ENCODE assay signal across 8 cellular contexts in genomic region chr7:16644624-16644986, GRCh38. TPM values are rescaled to one million over a fixed set of nuclear protein-coding genes. Genes with fewer than 3 reads are reported as not detected.
A peak's percentile ranks its signal among the peaks of the same experiment; 100 is the strongest.
DNase-seq lines count a peak whose midpoint lies in the region; ATAC-seq and TF ChIP-seq lines count a peak whose summit lies in the region.

No MANE protein-coding gene starts in this region.

- peaks cover 41 to 71% (median 54%) of the 10 kb centered on the region in 7 donors for H3K4me1 Mint-ChIP-seq in naive thymus-derived CD4-positive, alpha-beta T cell

- no peaks in the 10 kb centered on the region for H3K9me3 ChIP-seq in naive thymus-derived CD4-positive, alpha-beta T cell (ENCODE audit: control insufficient read depth in 2 of 3, low read length in 3 of 3)

- intact Hi-C loops in naive thymus-derived CD4-positive, alpha-beta T cell (cut with micrococcal nuclease) = loop anchor here (2.0 to 10.0 kb wide), 6 partner anchors 24 to 1296 kb away; partner anchors contain the start of genes SNX13 (in 1 of the 2) and TSPAN13 (in 1 of the 2)

- POLR2A ChIA-PET in naive thymus-derived CD4-positive, alpha-beta T cell (lab: Charles Lee) = interaction anchor here (2.6 kb wide), 1 partner anchor 224 kb away, joined by 19 read pairs; no protein-coding TSS in a partner anchor

- DNase-seq in GM13977 (ENCODE audit: low spot score) (peak; percentile 18), NOMO-1 treated with DMSO at 0.1 percent for 48 hours (lab: John Stamatoyannopoulos, UW; ENCODE audit: unreplicated experiment) (peak; percentile 52), activated T-cell treated with anti-CD3 and anti-CD28 coated beads for 1 hour (ENCODE audit: low read depth) (peak; percentile 52), epithelial cell of prostate (ENCODE audit: low read depth, low spot score) (no peak), inferior parietal cortex (ENCODE audit: extremely low spot score) (no peak)
- peak; percentile 20 to 66 (median 47) for DNase-seq in naive thymus-derived CD4-positive, alpha-beta T cell

- no peaks in the 10 kb centered on the region for H3K36me3 ChIP-seq in naive thymus-derived CD4-positive, alpha-beta T cell (ENCODE audit: control insufficient read depth in 2 of 3, insufficient read depth in 3 of 3, low read length in 3 of 3)

- peak overlapping the region; percentile 89 to 100 (median 97) for H3K4me3 Mint-ChIP-seq in naive thymus-derived CD4-positive, alpha-beta T cell

- peaks cover 14 to 25% of the 10 kb centered on the region in 2 donors for H3K4me1 ChIP-seq in naive thymus-derived CD4-positive, alpha-beta T cell (ENCODE audit: control insufficient read depth in 2 of 2, insufficient read depth in 2 of 2, low read length in 2 of 2)

- CTCF ChIA-PET in naive thymus-derived CD4-positive, alpha-beta T cell (lab: Charles Lee) = no interaction called here

- H3K27ac ChIP-seq in epithelial cell of prostate = peak overlapping the region; percentile 75
- peak overlapping the region; percentile 76 for H3K27ac ChIP-seq in naive thymus-derived CD4-positive, alpha-beta T cell (ENCODE audit: low read depth, low read length)
- H3K27ac ChIP-seq in temporal lobe (ENCODE audit: low read depth, low read length) = peak overlapping the region; percentile 95

- no peaks in the 10 kb centered on the region for H3K9me3 Mint-ChIP-seq in naive thymus-derived CD4-positive, alpha-beta T cell

- in situ Hi-C loops in GM13977 (cut with MboI; ENCODE audit: low pct_unique_long_range_greater_than_20kb, low sequenced_read_pairs, unreplicated experiment) = no loop called here

- no peaks in the 10 kb centered on the region for H3K27me3 Mint-ChIP-seq in naive thymus-derived CD4-positive, alpha-beta T cell

- ATAC-seq in naive thymus-derived CD4-positive, alpha-beta T cell = no peak
- ATAC-seq in HG03139 (IDR thresholded peaks at IDR 0.05; ENCODE audit: unreplicated experiment) = no peak

- no peaks in the 10 kb centered on the region for H3K27me3 ChIP-seq in naive thymus-derived CD4-positive, alpha-beta T cell (ENCODE audit: control insufficient read depth in 2 of 2, insufficient read depth in 2 of 2, low read length in 2 of 2)

- H3K36me3 Mint-ChIP-seq in naive thymus-derived CD4-positive, alpha-beta T cell = peaks cover 0 to 12% (median 0%) of the 10 kb centered on the region in 5 donors

- no peak for TF ChIP-seq CTCF in GM13977 (IDR thresholded peaks at IDR 0.05; ENCODE audit: extremely low read depth, insufficient read depth, missing control alignments)

- H3K4me3 ChIP-seq in naive thymus-derived CD4-positive, alpha-beta T cell (ENCODE audit: low read length) = peak overlapping the region; percentile 87

- peak overlapping the region; percentile 63 to 97 (median 91) for H3K27ac Mint-ChIP-seq in naive thymus-derived CD4-positive, alpha-beta T cell

RNA-seq across cellular contexts. Expression of gene ANKMY2, which starts 0.9 kb away (rescaled TPM):
- 10 to 100 TPM in 2 of 5 experiments, 1 to 10 TPM in 3; 6.3 to 16.4 (median 8.7) TPM for total RNA-seq in naive thymus-derived CD4-positive, alpha-beta T cell
- polyA plus RNA-seq in naive thymus-derived CD4-positive, alpha-beta T cell = 10 to 100 TPM; 15.4 to 15.6 TPM
- 74.3 TPM for total RNA-seq in temporal lobe

RNA-seq across cellular contexts. Expression of gene BZW2, which starts 1.4 kb away (rescaled TPM):
- 10 to 100 TPM; 24.6 to 52.1 (median 28.0) TPM for total RNA-seq in naive thymus-derived CD4-positive, alpha-beta T cell
- polyA plus RNA-seq in naive thymus-derived CD4-positive, alpha-beta T cell = 10 to 100 TPM; 73.2 to 79.3 TPM
- 85.6 TPM for total RNA-seq in temporal lobe

Comparison
In these comparisons a context has a peak if more than half of its experiments do, and no peak if none do; other contexts are left out.
1. DNase-seq: peak in GM13977 (single experiment), NOMO-1 treated with DMSO at 0.1 percent for 48 hours (single experiment), activated T-cell treated with anti-CD3 and anti-CD28 coated beads for 1 hour (single experiment) and naive thymus-derived CD4-positive, alpha-beta T cell (9 of 9); none in epithelial cell of prostate (single experiment) and inferior parietal cortex (single experiment).
2. Peak in every context shown above with its lines, with median percentiles within 50 percentile points of each other: H3K27ac ChIP-seq.